ENCODE assay signal across 8 cellular contexts in the genomic region with DNA sequence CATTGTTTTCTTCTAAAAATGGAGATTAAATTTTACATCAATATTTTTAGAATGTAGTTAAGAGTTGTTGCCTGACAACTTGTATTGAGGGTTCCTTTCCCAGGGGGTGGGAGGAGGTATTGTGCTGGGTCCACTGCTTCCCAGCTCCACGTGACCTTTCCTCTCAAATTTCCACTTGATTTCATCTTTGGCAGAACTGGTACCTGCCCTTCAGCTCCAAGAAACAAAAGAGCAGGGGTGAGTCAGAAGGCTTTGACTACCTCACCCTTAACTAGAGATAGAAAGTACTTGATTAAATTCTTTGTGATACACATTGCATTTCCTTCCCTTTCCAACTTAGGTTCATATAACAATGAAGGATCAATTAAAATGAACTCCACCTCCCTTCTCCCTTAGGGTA. TPM values are rescaled to one million over a fixed set of nuclear protein-coding genes. Genes with fewer than 3 reads are reported as not detected.
DNase-seq lines count a peak whose midpoint lies in the region; ATAC-seq and TF ChIP-seq lines count a peak whose summit lies in the region.

No MANE protein-coding gene starts in this region.

- H3K4me1 ChIP-seq in mucosa of stomach (ENCODE audit: control insufficient read depth, insufficient read depth, low read length) = peaks cover 34% of the 10 kb centered on the region

- ATAC-seq in HG03571 (IDR thresholded peaks at IDR 0.05; ENCODE audit: unreplicated experiment) = no peak

- peaks cover 10 to 24% (median 19%) of the 10 kb centered on the region in 3 donors for H3K27me3 Mint-ChIP-seq in CD14-positive monocyte (ENCODE audit: low read depth in 3 of 3)

- peaks cover 16 to 35% (median 22%) of the 10 kb centered on the region in 7 donors for H3K9me3 Mint-ChIP-seq in CD14-positive monocyte

- DNase-seq in Ammon's horn (ENCODE audit: low spot score) (peak; percentile 54), NCI-H1105 (lab: John Stamatoyannopoulos, UW) (peak; percentile 11), dermis blood vessel endothelial cell (peak; percentile 81), CD14-positive monocyte (ENCODE audit: low spot score) (no peak), NCI-H2227 treated with DMSO at 0.1 percent for 48 hours (lab: John Stamatoyannopoulos, UW) (no peak), mesenteric fat pad (ENCODE audit: low spot score) (no peak)

- H3K27ac Mint-ChIP-seq in CD14-positive monocyte = no peak overlapping the region

- H3K9me3 ChIP-seq in mucosa of stomach (ENCODE audit: control insufficient read depth, low read length) = no peaks in the 10 kb centered on the region

- H3K4me1 Mint-ChIP-seq in CD14-positive monocyte = peaks cover 23% of the 10 kb centered on the region

- peak overlapping the region in 1 of 2 donors; percentile 49 for H3K4me3 Mint-ChIP-seq in CD14-positive monocyte

- H3K27me3 ChIP-seq in mucosa of stomach (ENCODE audit: control insufficient read depth, insufficient read depth, low read length) = no peaks in the 10 kb centered on the region

- H3K9ac ChIP-seq in mucosa of stomach (ENCODE audit: low read length) = peak overlapping the region; percentile 90

- H3K36me3 ChIP-seq in mucosa of stomach (ENCODE audit: control insufficient read depth, insufficient read depth, low read length) = no peaks in the 10 kb centered on the region

- H3K36me3 Mint-ChIP-seq in CD14-positive monocyte = peaks cover 6 to 9% of the 10 kb centered on the region in 2 donors

- TF ChIP-seq CTCF in CD14-positive monocyte (IDR thresholded peaks at IDR 0.05) = no peak

- peak overlapping the region; percentile 81 for H3K4me3 ChIP-seq in mucosa of stomach (ENCODE audit: low read length)

- intact Hi-C loops in CD14-positive monocyte (cut with micrococcal nuclease) = no loop called here

RNA-seq across cellular contexts. Expression of gene TRIM2, which starts 19.7 kb away (rescaled TPM):
- total RNA-seq in dermis blood vessel endothelial cell = 8.6 and 12.6 TPM in 2 replicates
- under 1 TPM; 0.50 to 0.96 TPM for polyA plus RNA-seq in CD14-positive monocyte
- total RNA-seq in mesenteric fat pad = 17.6 TPM

Comparison
In these comparisons a context has a peak if more than half of its experiments do, and no peak if none do; other contexts are left out.
1. DNase-seq: peak in Ammon's horn (single experiment), NCI-H1105 (single experiment) and dermis blood vessel endothelial cell (single experiment); none in CD14-positive monocyte (single experiment), NCI-H2227 treated with DMSO at 0.1 percent for 48 hours (single experiment) and mesenteric fat pad (single experiment).